ENCODE assay signal across 11 cellular contexts in genomic region chr4:158895797-158896442, GRCh38.
DNase-seq lines count a peak whose midpoint lies in the region; FAIRE-seq lines count a peak whose summit lies in the region.
"Had no signal": no experiment of that assay in that cellular context is flagged by ENCODE, and none has a peak within 500 bp of the region (broad histone marks: within the 10 kb centered on the region; RNA-seq: fewer than 3 reads in every experiment).

No MANE protein-coding gene starts in this region.

- no peak overlapping the region for H4K91ac ChIP-seq in trophoblast cell (ENCODE audit: low read depth, low read length)

- no peak overlapping the region for H3K4me3 ChIP-seq in trophoblast cell (ENCODE audit: low read depth, low read length)
- H3K4me3 ChIP-seq: testis had no signal

- peaks cover 0 to 1% of the 10 kb centered on the region in 2 experiments for H3K36me3 ChIP-seq in trophoblast cell (ENCODE audit: control insufficient read depth in 1 of 2, insufficient read depth in 2 of 2, low read length in 2 of 2)

- H2BK5ac ChIP-seq in trophoblast cell (ENCODE audit: low read depth, low read length, poor library complexity), result no peak overlapping the region

- H3K4me1 ChIP-seq in trophoblast cell (ENCODE audit: control insufficient read depth in 1 of 2, insufficient read depth in 2 of 2, low read length in 2 of 2), result no peaks in the 10 kb centered on the region
- H3K4me1 ChIP-seq: testis had no signal

- no peak for FAIRE-seq in urothelium cell line (lab: Jason Lieb, UNC)

- H4K8ac ChIP-seq in trophoblast cell (ENCODE audit: low read depth, low read length), result no peak overlapping the region

- no peak overlapping the region for H3K18ac ChIP-seq in trophoblast cell (ENCODE audit: low read length)

- no peaks in the 10 kb centered on the region for H3K27me3 ChIP-seq in trophoblast cell (ENCODE audit: insufficient read depth, low read length)
- H3K27me3 ChIP-seq: testis had no signal

- no peak overlapping the region for H3K9ac ChIP-seq in trophoblast cell (ENCODE audit: low read length)

- no peak overlapping the region for H3K14ac ChIP-seq in trophoblast cell (ENCODE audit: low read length)

- H3K27ac ChIP-seq in angular gyrus (ENCODE audit: low read depth, low read length) (peak overlapping the region; percentile 26), trophoblast cell (ENCODE audit: low read depth, low read length) (no peak overlapping the region)
- H3K27ac ChIP-seq: testis had no signal

- no peak overlapping the region for H2BK120ac ChIP-seq in trophoblast cell (ENCODE audit: insufficient read depth, low read length, poor library complexity)

- H3K27ac Mint-ChIP-seq in activated CD4-positive, alpha-beta T cell treated with anti-CD3 and anti-CD28 coated beads, Interleukin-2, amount 10 ng/mL, durations not matched to agents 24 days and 14 days, result peak overlapping the region; percentile 63

- intact Hi-C loops in activated CD4-positive, alpha-beta T cell treated with anti-CD3 and anti-CD28 coated beads, Interleukin-2, amount 10 ng/mL, durations not matched to agents 24 days and 14 days (cut with micrococcal nuclease), result no loop called here

- H4K12ac ChIP-seq in trophoblast cell (ENCODE audit: low read depth, low read length), result no peak overlapping the region

- peaks cover 24% of the 10 kb centered on the region for H3K9me3 Mint-ChIP-seq in activated CD4-positive, alpha-beta T cell treated with anti-CD3 and anti-CD28 coated beads, Interleukin-2, amount 10 ng/mL, durations not matched to agents 24 days and 14 days

- H3K4me1 Mint-ChIP-seq in activated CD4-positive, alpha-beta T cell treated with anti-CD3 and anti-CD28 coated beads, Interleukin-2, amount 10 ng/mL, durations not matched to agents 24 days and 14 days, result peaks cover 16% of the 10 kb centered on the region

- H2BK12ac ChIP-seq in trophoblast cell (ENCODE audit: low read length), result no peak overlapping the region

- no peaks in the 10 kb centered on the region for H3K79me1 ChIP-seq in trophoblast cell (ENCODE audit: low read length)

- no peak overlapping the region for H3K4me3 Mint-ChIP-seq in activated CD4-positive, alpha-beta T cell treated with anti-CD3 and anti-CD28 coated beads, Interleukin-2, amount 10 ng/mL, durations not matched to agents 24 days and 14 days

- DNase-seq in activated CD4-positive, alpha-beta T cell treated with anti-CD3 and anti-CD28 coated beads, Interleukin-2, amount 10 ng/mL, durations not matched to agents 24 days and 14 days, result peak; percentile 58
- no peak for DNase-seq in activated CD4-positive, alpha-beta T cell treated with anti-CD3 and anti-CD28 coated beads for 4 hours
- DNase-seq in kidney glomerular epithelial cell (lab: John Stamatoyannopoulos, UW) (peak; percentile 5), urothelium cell line (ENCODE audit: low spot score) (peak; percentile 13), NCI-H187 (lab: John Stamatoyannopoulos, UW) (no peak), trophoblast cell (no peak)
- DNase-seq in activated CD4-positive, alpha-beta T cell treated with anti-CD3 and anti-CD28 coated beads for 1 hour, result no peak
- DNase-seq: activated CD4-positive, alpha-beta T cell treated with anti-CD3 and anti-CD28 coated beads, Interleukin-2, amount 50 U/mL, for 48 hours; MM.1S; testis had no signal

- H2AK5ac ChIP-seq in trophoblast cell (ENCODE audit: low read length), result no peak overlapping the region

- H3K4me2 ChIP-seq in trophoblast cell (ENCODE audit: low read length), result no peak overlapping the region

- no CpG with 5 or more reads among the region's 11 CpGs for WGBS in trophoblast cell (ENCODE audit: extremely low coverage, insufficient coverage, insufficient read length)

- H3K9me3 ChIP-seq in trophoblast cell (ENCODE audit: insufficient read depth, low read depth, low read length), result no peaks in the 10 kb centered on the region
- H3K9me3 ChIP-seq: testis had no signal

- H3K4ac ChIP-seq in trophoblast cell (ENCODE audit: low read depth, low read length), result no peak overlapping the region

- no peak overlapping the region for H3K23ac ChIP-seq in trophoblast cell (ENCODE audit: low read length)

- H3K27me3 Mint-ChIP-seq in activated CD4-positive, alpha-beta T cell treated with anti-CD3 and anti-CD28 coated beads, Interleukin-2, amount 10 ng/mL, durations not matched to agents 24 days and 14 days, result no peaks in the 10 kb centered on the region

- H2AFZ ChIP-seq in trophoblast cell (ENCODE audit: insufficient read depth, low read length, poor library complexity), result no peak overlapping the region

- peaks cover 57% of the 10 kb centered on the region for H3K36me3 Mint-ChIP-seq in activated CD4-positive, alpha-beta T cell treated with anti-CD3 and anti-CD28 coated beads, Interleukin-2, amount 10 ng/mL, durations not matched to agents 24 days and 14 days (ENCODE audit: low read depth)

- H3K79me2 ChIP-seq in trophoblast cell (ENCODE audit: control insufficient read depth, insufficient read depth, low read length, poor library complexity), result no peaks in the 10 kb centered on the region

Comparison
In these comparisons a context has a peak if more than half of its experiments do, and no peak if none do; other contexts are left out.
1. DNase-seq: peak in activated CD4-positive, alpha-beta T cell treated with anti-CD3 and anti-CD28 coated beads, Interleukin-2, amount 10 ng/mL, durations not matched to agents 24 days and 14 days (single experiment), kidney glomerular epithelial cell (single experiment) and urothelium cell line (single experiment); none in activated CD4-positive, alpha-beta T cell treated with anti-CD3 and anti-CD28 coated beads for 4 hours (0 of 2), NCI-H187 (0 of 2), activated CD4-positive, alpha-beta T cell treated with anti-CD3 and anti-CD28 coated beads for 1 hour (single experiment) and trophoblast cell (0 of 2).